ENCODE assay signal across 9 cellular contexts in the genomic region with DNA sequence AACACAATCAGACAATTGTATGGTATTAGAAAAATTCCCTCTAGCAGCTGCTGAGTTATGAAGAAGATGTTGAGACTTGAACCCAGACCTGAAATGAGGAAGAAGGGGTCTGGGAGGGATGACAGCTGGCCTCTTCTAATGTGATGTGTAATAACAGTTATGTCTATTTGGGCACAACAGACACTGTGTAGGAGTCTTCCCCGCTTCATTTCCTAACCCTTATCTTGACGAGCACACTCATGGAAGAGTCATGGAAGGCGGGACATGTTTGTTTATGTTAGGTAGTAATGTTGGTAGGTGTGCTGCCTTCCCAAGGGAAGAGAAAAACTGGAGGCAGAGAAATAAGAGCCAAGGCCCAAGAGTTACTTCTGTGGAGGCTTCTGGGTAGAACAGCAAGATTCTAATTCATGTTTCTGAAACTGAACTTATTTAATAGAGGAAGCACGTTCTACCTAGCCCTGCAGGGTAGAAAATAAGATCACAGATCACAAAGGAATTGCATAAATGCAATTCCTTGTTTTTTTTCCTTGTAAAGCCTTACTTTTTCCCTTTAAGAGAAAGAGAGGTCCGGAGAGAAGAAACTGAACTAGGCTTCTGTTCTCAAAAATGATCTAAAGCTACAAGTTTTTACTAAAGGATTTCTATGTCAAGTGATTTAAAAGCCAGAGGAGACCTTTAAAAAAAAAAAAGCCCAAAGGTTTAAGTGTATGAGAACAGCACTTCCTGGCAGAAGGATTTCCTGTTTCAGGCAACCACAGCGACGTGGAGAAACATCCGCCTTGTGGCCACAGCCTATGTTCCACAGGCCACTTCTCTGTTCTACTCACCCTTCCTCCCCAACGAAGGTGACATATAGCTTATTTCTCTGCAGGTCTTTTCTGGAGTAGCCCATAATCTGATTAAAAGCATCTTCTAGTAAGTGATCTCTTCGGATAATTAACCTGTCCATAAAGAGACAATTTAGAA.
DNase-seq lines count a peak whose midpoint lies in the region; ATAC-seq, FAIRE-seq and TF ChIP-seq lines count a peak whose summit lies in the region.
"Had no signal": no experiment of that assay in that cellular context is flagged by ENCODE, and none has a peak within 500 bp of the region (broad histone marks: within the 10 kb centered on the region; RNA-seq: fewer than 3 reads in every experiment).

No MANE protein-coding gene starts in this region.

- H3K4me2 ChIP-seq in SK-N-SH: no peak overlapping the region

- H3F3A ChIP-seq in SK-N-SH (replicated peaks; ENCODE audit: insufficient read depth): peaks cover 20% of the 10 kb centered on the region

- ATAC-seq in GM18519 (IDR thresholded peaks at IDR 0.05; ENCODE audit: low FRiP score, unreplicated experiment) (peak; percentile 57), HG02938 (IDR thresholded peaks at IDR 0.05; ENCODE audit: unreplicated experiment) (peak; percentile 64)

- no peak for TF ChIP-seq EP300 in SK-N-SH (IDR thresholded peaks at IDR 0.05; ENCODE audit: borderline replicate concordance in 1 of 2, low read depth in 1 of 2, low read length in 1 of 2)

- H3K36me3 ChIP-seq in small intestine (ENCODE audit: control insufficient read depth in 2 of 2, insufficient read depth in 2 of 2, low read length in 2 of 2) (no peaks in the 10 kb centered on the region), SK-N-SH (replicated peaks in 1 of 2; ENCODE audit: control insufficient read depth in 1 of 2, insufficient read depth in 2 of 2, low read length in 1 of 2) (peaks cover 3 to 71% of the 10 kb centered on the region in 2 experiments)

- CTCF ChIA-PET in SK-N-SH (lab: Yijun Ruan, JAX): no interaction called here

- DNase-seq in OCI-M1 (lab: John Stamatoyannopoulos, UW) (peak; percentile 92), germinal center (ENCODE audit: low spot score) (peak; percentile 64), small intestine (peak; percentile 69), SK-N-SH (no peak), NCI-H1092 (lab: John Stamatoyannopoulos, UW) (no peak)
- DNase-seq in activated T-cell treated with anti-CD3 and anti-CD28 coated beads, Interleukin-2, amount 50 U/mL, for 24 hours: peak; percentile 73

- H3K27ac ChIP-seq in small intestine (ENCODE audit: low read depth in 1 of 2, low read length in 1 of 2) (peak overlapping the region; percentile 76 to 96), SK-N-SH (ENCODE audit: low read depth in 2 of 2, low read length in 1 of 2) (no peak overlapping the region; a peak in 1 of 4 replicates)

- H3K27me3 ChIP-seq in small intestine (ENCODE audit: control insufficient read depth in 2 of 2, insufficient read depth in 2 of 2, low read length in 2 of 2) (no peaks in the 10 kb centered on the region), SK-N-SH (ENCODE audit: insufficient read depth) (no peaks in the 10 kb centered on the region)

- peak overlapping the region; percentile 57 for H3K4me3 Mint-ChIP-seq in activated T-cell treated with anti-CD3 and anti-CD28 coated beads, Interleukin-2, amount 50 U/mL, for 24 hours
- H3K4me3 Mint-ChIP-seq: brain had no signal

- no peaks in the 10 kb centered on the region for H3K27me3 Mint-ChIP-seq in activated T-cell treated with anti-CD3 and anti-CD28 coated beads, Interleukin-2, amount 50 U/mL, for 24 hours

- peaks cover 0 to 6% of the 10 kb centered on the region in 2 donors for H3K4me1 ChIP-seq in small intestine (ENCODE audit: control insufficient read depth in 2 of 2, insufficient read depth in 1 of 2, low read depth in 1 of 2, low read length in 1 of 2)
- peaks cover 0 to 5% of the 10 kb centered on the region in 2 experiments; a peak in 2 of 4 replicates for H3K4me1 ChIP-seq in SK-N-SH (ENCODE audit: control insufficient read depth in 1 of 2, insufficient read depth in 2 of 2, low read depth in 1 of 2, low read length in 1 of 2)

- TF ChIP-seq RAD21 in SK-N-SH (IDR thresholded peaks at IDR 0.05; ENCODE audit: low read length): no peak

- H2AFZ ChIP-seq in SK-N-SH (ENCODE audit: low read depth): no peak overlapping the region

- H3K4me3 ChIP-seq in small intestine (ENCODE audit: low read depth in 1 of 2, low read length in 2 of 2): no peak overlapping the region
- H3K4me3 ChIP-seq in SK-N-SH (ENCODE audit: low read depth in 2 of 2, low read length in 1 of 2): no peak overlapping the region

- no peak overlapping the region for H3K9ac ChIP-seq in SK-N-SH

- H3K79me2 ChIP-seq in SK-N-SH (ENCODE audit: insufficient read depth): no peaks in the 10 kb centered on the region

- 58 to 71% (median 61%) methylated on average over 10 of the region's 10 CpGs for WGBS in small intestine, 3 donors
- WGBS in SK-N-SH (ENCODE audit: low lambda C conversion rate): 81% methylated on average over 10 of the region's 10 CpGs

- H3K9me2 ChIP-seq in SK-N-SH: no peaks in the 10 kb centered on the region

- peaks cover 2% of the 10 kb centered on the region for H3K9me3 Mint-ChIP-seq in activated T-cell treated with anti-CD3 and anti-CD28 coated beads, Interleukin-2, amount 50 U/mL, for 24 hours

- peaks cover 87% of the 10 kb centered on the region for H3K4me1 Mint-ChIP-seq in activated T-cell treated with anti-CD3 and anti-CD28 coated beads, Interleukin-2, amount 50 U/mL, for 24 hours (ENCODE audit: low read depth)
- H3K4me1 Mint-ChIP-seq: brain had no signal

- no peaks in the 10 kb centered on the region for H4K20me1 ChIP-seq in SK-N-SH (ENCODE audit: insufficient read depth)

- peak overlapping the region; percentile 99 for H3K27ac Mint-ChIP-seq in activated T-cell treated with anti-CD3 and anti-CD28 coated beads, Interleukin-2, amount 50 U/mL, for 24 hours

- peaks cover 2% of the 10 kb centered on the region for H3K36me3 Mint-ChIP-seq in activated T-cell treated with anti-CD3 and anti-CD28 coated beads, Interleukin-2, amount 50 U/mL, for 24 hours (ENCODE audit: low read depth)

- TF ChIP-seq CTCF in SK-N-SH (IDR thresholded peaks at IDR 0.05): no peak

- H3K9me3 ChIP-seq in small intestine (ENCODE audit: control insufficient read depth, low read depth): no peaks in the 10 kb centered on the region
- no peaks in the 10 kb centered on the region for H3K9me3 ChIP-seq in SK-N-SH

- FAIRE-seq in small intestine (lab: Jason Lieb, UNC): peak; percentile 36

- POLR2A ChIA-PET in SK-N-SH (lab: Yijun Ruan, JAX): no interaction called here

TF ChIP-seq in SK-N-SH, 30 proteins besides CTCF, POLR2A, EP300 and RAD21:
- TF ChIP-seq RFX5 (IDR thresholded peaks at IDR 0.05; ENCODE audit: low read length): no peak
- no peak for TF ChIP-seq SIN3A (IDR thresholded peaks at IDR 0.05; ENCODE audit: borderline replicate concordance, low read depth, low read length)
- no peak for TF ChIP-seq YY1 (IDR thresholded peaks at IDR 0.05; ENCODE audit: low read depth)
- TF ChIP-seq NFIC (IDR thresholded peaks at IDR 0.05; ENCODE audit: borderline replicate concordance): no peak
- no peak for TF ChIP-seq MEF2A (IDR thresholded peaks at IDR 0.05; ENCODE audit: borderline replicate concordance, low read depth)
- TF ChIP-seq FOXJ3 (CRISPR knock-in tag; IDR thresholded peaks at IDR 0.05): no peak
- TF ChIP-seq NRF1 (IDR thresholded peaks at IDR 0.05; ENCODE audit: low read depth, low read length): no peak
- no peak for TF ChIP-seq TAF1 (IDR thresholded peaks at IDR 0.05; ENCODE audit: borderline replicate concordance, low read depth, low read length)
- no peak for TF ChIP-seq SMC3 (IDR thresholded peaks at IDR 0.05; ENCODE audit: low read depth, low read length)
- TF ChIP-seq, protein P1, sequence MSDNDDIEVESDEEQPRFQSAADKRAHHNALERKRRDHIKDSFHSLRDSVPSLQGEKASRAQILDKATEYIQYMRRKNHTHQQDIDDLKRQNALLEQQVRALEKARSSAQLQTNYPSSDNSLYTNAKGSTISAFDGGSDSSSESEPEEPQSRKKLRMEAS (IDR thresholded peaks at IDR 0.05; ENCODE audit: low read depth): no peak
- TF ChIP-seq RXRA (IDR thresholded peaks at IDR 0.05; ENCODE audit: borderline replicate concordance, low read depth): no peak
- TF ChIP-seq JUND (IDR thresholded peaks at IDR 0.05): no peak
- TF ChIP-seq RCOR1 (IDR thresholded peaks at IDR 0.05; ENCODE audit: low read length): no peak

Comparison
In these comparisons a context has a peak if more than half of its experiments do, and no peak if none do; other contexts are left out.
1. DNase-seq: peak in OCI-M1 (single experiment), activated T-cell treated with anti-CD3 and anti-CD28 coated beads, Interleukin-2, amount 50 U/mL, for 24 hours (single experiment), germinal center (single experiment) and small intestine (single experiment); none in SK-N-SH (single experiment) and NCI-H1092 (single experiment).
2. H3K27ac ChIP-seq: peak in small intestine (2 of 2); none in SK-N-SH (0 of 2).